16 cellular contexts compared by ENCODE assay signal in genomic region chr2:197600306-197600705, GRCh38.
"Had no signal": no experiment of that assay in that cellular context is flagged by ENCODE, and none has a peak within 500 bp of the region (broad histone marks: within the 10 kb centered on the region; RNA-seq: fewer than 3 reads in every experiment).

No MANE protein-coding gene starts in this region.

- H3K27ac Mint-ChIP-seq: activated CD4-positive, alpha-beta memory T cell treated with anti-CD3 and anti-CD28 coated beads, Interleukin-2, amount 10 ng/mL, durations not matched to agents 7 days and 5 days; activated naive CD4-positive, alpha-beta T cell treated with anti-CD3 and anti-CD28 coated beads, Interleukin-2, amount 50 U/mL, for 24 hours; natural killer cell; stimulated activated memory B cell treated with anti-CD40 and anti-IgM and Interleukin-4, amounts not matched to agents 10 μg/mL and 1 μg/mL and 100 μg/mL, for 72 hours had no signal

- H3K4me3 ChIP-seq: ascending aorta, gastrocnemius medialis, lung, sigmoid colon, thyroid gland had no signal

- H3K9me3 ChIP-seq: ascending aorta, gastrocnemius medialis, neutrophil, sigmoid colon, thyroid gland had no signal

- H3K4me3 Mint-ChIP-seq: activated CD4-positive, alpha-beta memory T cell treated with anti-CD3 and anti-CD28 coated beads, Interleukin-2, amount 10 ng/mL, durations not matched to agents 7 days and 5 days; activated naive CD4-positive, alpha-beta T cell treated with anti-CD3 and anti-CD28 coated beads, Interleukin-2, amount 50 U/mL, for 24 hours; activated T-cell treated with anti-CD3 and anti-CD28 coated beads, Interleukin-2, amount 50 U/mL, for 4 hours; central memory CD8-positive, alpha-beta T cell; natural killer cell; stimulated activated memory B cell treated with anti-CD40 and anti-IgM and Interleukin-4, amounts not matched to agents 10 μg/mL and 1 μg/mL and 100 μg/mL, for 72 hours had no signal

- H3K36me3 ChIP-seq: gastrocnemius medialis, neutrophil, sigmoid colon, thyroid gland had no signal

- ATAC-seq: stimulated activated memory B cell treated with anti-CD40 and anti-IgM and Interleukin-4, amounts not matched to agents 10 μg/mL and 1 μg/mL and 100 μg/mL, for 72 hours had no signal

- H3K4me1 ChIP-seq: ascending aorta, gastrocnemius medialis, sigmoid colon, thyroid gland had no signal

- H3K27ac ChIP-seq: ascending aorta, gastrocnemius medialis, neutrophil, sigmoid colon, thyroid gland had no signal

- H3K9me3 Mint-ChIP-seq: activated CD4-positive, alpha-beta memory T cell treated with anti-CD3 and anti-CD28 coated beads, Interleukin-2, amount 10 ng/mL, durations not matched to agents 7 days and 5 days; activated naive CD4-positive, alpha-beta T cell treated with anti-CD3 and anti-CD28 coated beads, Interleukin-2, amount 50 U/mL, for 24 hours; activated T-cell treated with anti-CD3 and anti-CD28 coated beads, Interleukin-2, amount 50 U/mL, for 4 hours; central memory CD8-positive, alpha-beta T cell; natural killer cell; stimulated activated memory B cell treated with anti-CD40 and anti-IgM and Interleukin-4, amounts not matched to agents 10 μg/mL and 1 μg/mL and 100 μg/mL, for 72 hours had no signal

- H3K27me3 ChIP-seq: ascending aorta, gastrocnemius medialis, neutrophil, sigmoid colon, thyroid gland had no signal

- H3K36me3 Mint-ChIP-seq: activated naive CD4-positive, alpha-beta T cell treated with anti-CD3 and anti-CD28 coated beads, Interleukin-2, amount 50 U/mL, for 24 hours; natural killer cell; stimulated activated memory B cell treated with anti-CD40 and anti-IgM and Interleukin-4, amounts not matched to agents 10 μg/mL and 1 μg/mL and 100 μg/mL, for 72 hours had no signal

- H3K4me1 Mint-ChIP-seq: activated CD4-positive, alpha-beta memory T cell treated with anti-CD3 and anti-CD28 coated beads, Interleukin-2, amount 10 ng/mL, durations not matched to agents 7 days and 5 days had no signal

- DNase-seq: activated CD4-positive, alpha-beta memory T cell treated with anti-CD3 and anti-CD28 coated beads, Interleukin-2, amount 10 ng/mL, durations not matched to agents 7 days and 5 days; activated CD4-positive, CD25-positive, alpha-beta regulatory T cell; activated effector memory CD4-positive, alpha-beta T cell treated with Interleukin-2 at 50 U/mL for 16 hours; cortex of kidney; effector CD4-positive, alpha-beta T cell; gastrocnemius medialis; natural killer cell; sigmoid colon; thyroid gland had no signal
